In genomic region chr1:210117198-210117597, GRCh38 we compare ENCODE assay signal across 3 cellular contexts.
TF ChIP-seq lines count a peak whose summit lies in the region.

No MANE protein-coding gene starts in this region.

TF ChIP-seq in SK-N-SH, 30 proteins besides CTCF, POLR2A, EP300 and RAD21 (continued from another document):
- 0 out of 2 replicates have a peak, but pooled peaks have one; percentile 9 for TF ChIP-seq FOSL2 (IDR thresholded peaks at IDR 0.05; ENCODE audit: borderline replicate concordance, low read depth)
- TF ChIP-seq MAX (IDR thresholded peaks at IDR 0.05; ENCODE audit: low read depth): no peak
- no peak for TF ChIP-seq MEF2A (IDR thresholded peaks at IDR 0.05; ENCODE audit: borderline replicate concordance, low read depth)

TF ChIP-seq in SK-N-SH treated with all-trans-retinoic acid at 6 μM for 48 hours, 23 proteins besides CTCF, POLR2A, EP300 and RAD21:
- TF ChIP-seq PATZ1 (CRISPR knock-in tag; IDR thresholded peaks at IDR 0.05; ENCODE audit: borderline replicate concordance) (no peak), OSR1 (CRISPR knock-in tag; IDR thresholded peaks at IDR 0.05) (no peak), TSHZ2 (CRISPR knock-in tag; IDR thresholded peaks at IDR 0.05) (no peak), PPARA (CRISPR knock-in tag; IDR thresholded peaks at IDR 0.05; ENCODE audit: borderline replicate concordance) (no peak), ZFP30 (CRISPR knock-in tag; IDR thresholded peaks at IDR 0.05) (no peak), GLIS3 (CRISPR knock-in tag; IDR thresholded peaks at IDR 0.05) (no peak), SNAI2 (CRISPR knock-in tag; IDR thresholded peaks at IDR 0.05) (no peak)
- TF ChIP-seq, protein P1, sequence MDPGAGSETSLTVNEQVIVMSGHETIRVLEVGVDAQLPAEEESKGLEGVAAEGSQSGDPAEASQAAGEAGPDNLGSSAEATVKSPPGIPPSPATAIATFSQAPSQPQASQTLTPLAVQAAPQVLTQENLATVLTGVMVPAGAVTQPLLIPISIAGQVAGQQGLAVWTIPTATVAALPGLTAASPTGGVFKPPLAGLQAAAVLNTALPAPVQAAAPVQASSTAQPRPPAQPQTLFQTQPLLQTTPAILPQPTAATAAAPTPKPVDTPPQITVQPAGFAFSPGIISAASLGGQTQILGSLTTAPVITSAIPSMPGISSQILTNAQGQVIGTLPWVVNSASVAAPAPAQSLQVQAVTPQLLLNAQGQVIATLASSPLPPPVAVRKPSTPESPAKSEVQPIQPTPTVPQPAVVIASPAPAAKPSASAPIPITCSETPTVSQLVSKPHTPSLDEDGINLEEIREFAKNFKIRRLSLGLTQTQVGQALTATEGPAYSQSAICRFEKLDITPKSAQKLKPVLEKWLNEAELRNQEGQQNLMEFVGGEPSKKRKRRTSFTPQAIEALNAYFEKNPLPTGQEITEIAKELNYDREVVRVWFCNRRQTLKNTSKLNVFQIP (CRISPR knock-in tag; IDR thresholded peaks at IDR 0.05; ENCODE audit: borderline replicate concordance, low read depth): no peak

TF ChIP-seq in H1, 55 proteins besides CTCF, POLR2A, EP300 and RAD21 (continued from another document):
- TF ChIP-seq, protein P2, sequence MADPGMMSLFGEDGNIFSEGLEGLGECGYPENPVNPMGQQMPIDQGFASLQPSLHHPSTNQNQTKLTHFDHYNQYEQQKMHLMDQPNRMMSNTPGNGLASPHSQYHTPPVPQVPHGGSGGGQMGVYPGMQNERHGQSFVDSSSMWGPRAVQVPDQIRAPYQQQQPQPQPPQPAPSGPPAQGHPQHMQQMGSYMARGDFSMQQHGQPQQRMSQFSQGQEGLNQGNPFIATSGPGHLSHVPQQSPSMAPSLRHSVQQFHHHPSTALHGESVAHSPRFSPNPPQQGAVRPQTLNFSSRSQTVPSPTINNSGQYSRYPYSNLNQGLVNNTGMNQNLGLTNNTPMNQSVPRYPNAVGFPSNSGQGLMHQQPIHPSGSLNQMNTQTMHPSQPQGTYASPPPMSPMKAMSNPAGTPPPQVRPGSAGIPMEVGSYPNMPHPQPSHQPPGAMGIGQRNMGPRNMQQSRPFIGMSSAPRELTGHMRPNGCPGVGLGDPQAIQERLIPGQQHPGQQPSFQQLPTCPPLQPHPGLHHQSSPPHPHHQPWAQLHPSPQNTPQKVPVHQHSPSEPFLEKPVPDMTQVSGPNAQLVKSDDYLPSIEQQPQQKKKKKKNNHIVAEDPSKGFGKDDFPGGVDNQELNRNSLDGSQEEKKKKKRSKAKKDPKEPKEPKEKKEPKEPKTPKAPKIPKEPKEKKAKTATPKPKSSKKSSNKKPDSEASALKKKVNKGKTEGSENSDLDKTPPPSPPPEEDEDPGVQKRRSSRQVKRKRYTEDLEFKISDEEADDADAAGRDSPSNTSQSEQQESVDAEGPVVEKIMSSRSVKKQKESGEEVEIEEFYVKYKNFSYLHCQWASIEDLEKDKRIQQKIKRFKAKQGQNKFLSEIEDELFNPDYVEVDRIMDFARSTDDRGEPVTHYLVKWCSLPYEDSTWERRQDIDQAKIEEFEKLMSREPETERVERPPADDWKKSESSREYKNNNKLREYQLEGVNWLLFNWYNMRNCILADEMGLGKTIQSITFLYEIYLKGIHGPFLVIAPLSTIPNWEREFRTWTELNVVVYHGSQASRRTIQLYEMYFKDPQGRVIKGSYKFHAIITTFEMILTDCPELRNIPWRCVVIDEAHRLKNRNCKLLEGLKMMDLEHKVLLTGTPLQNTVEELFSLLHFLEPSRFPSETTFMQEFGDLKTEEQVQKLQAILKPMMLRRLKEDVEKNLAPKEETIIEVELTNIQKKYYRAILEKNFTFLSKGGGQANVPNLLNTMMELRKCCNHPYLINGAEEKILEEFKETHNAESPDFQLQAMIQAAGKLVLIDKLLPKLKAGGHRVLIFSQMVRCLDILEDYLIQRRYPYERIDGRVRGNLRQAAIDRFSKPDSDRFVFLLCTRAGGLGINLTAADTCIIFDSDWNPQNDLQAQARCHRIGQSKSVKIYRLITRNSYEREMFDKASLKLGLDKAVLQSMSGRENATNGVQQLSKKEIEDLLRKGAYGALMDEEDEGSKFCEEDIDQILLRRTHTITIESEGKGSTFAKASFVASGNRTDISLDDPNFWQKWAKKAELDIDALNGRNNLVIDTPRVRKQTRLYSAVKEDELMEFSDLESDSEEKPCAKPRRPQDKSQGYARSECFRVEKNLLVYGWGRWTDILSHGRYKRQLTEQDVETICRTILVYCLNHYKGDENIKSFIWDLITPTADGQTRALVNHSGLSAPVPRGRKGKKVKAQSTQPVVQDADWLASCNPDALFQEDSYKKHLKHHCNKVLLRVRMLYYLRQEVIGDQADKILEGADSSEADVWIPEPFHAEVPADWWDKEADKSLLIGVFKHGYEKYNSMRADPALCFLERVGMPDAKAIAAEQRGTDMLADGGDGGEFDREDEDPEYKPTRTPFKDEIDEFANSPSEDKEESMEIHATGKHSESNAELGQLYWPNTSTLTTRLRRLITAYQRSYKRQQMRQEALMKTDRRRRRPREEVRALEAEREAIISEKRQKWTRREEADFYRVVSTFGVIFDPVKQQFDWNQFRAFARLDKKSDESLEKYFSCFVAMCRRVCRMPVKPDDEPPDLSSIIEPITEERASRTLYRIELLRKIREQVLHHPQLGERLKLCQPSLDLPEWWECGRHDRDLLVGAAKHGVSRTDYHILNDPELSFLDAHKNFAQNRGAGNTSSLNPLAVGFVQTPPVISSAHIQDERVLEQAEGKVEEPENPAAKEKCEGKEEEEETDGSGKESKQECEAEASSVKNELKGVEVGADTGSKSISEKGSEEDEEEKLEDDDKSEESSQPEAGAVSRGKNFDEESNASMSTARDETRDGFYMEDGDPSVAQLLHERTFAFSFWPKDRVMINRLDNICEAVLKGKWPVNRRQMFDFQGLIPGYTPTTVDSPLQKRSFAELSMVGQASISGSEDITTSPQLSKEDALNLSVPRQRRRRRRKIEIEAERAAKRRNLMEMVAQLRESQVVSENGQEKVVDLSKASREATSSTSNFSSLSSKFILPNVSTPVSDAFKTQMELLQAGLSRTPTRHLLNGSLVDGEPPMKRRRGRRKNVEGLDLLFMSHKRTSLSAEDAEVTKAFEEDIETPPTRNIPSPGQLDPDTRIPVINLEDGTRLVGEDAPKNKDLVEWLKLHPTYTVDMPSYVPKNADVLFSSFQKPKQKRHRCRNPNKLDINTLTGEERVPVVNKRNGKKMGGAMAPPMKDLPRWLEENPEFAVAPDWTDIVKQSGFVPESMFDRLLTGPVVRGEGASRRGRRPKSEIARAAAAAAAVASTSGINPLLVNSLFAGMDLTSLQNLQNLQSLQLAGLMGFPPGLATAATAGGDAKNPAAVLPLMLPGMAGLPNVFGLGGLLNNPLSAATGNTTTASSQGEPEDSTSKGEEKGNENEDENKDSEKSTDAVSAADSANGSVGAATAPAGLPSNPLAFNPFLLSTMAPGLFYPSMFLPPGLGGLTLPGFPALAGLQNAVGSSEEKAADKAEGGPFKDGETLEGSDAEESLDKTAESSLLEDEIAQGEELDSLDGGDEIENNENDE (IDR thresholded peaks at IDR 0.05; ENCODE audit: insufficient replicate concordance, low read length): no peak
- no peak for TF ChIP-seq KDM1A (IDR thresholded peaks at IDR 0.05; ENCODE audit: borderline replicate concordance, low read length)
- no peak for TF ChIP-seq RXRA (IDR thresholded peaks at IDR 0.05; ENCODE audit: insufficient read depth, low read depth, low read length)
- TF ChIP-seq GTF2F1 (IDR thresholded peaks at IDR 0.05; ENCODE audit: borderline replicate concordance, low read depth, low read length): no peak
- no peak for TF ChIP-seq KDM5A (IDR thresholded peaks at IDR 0.05; ENCODE audit: low read length)
- no peak for TF ChIP-seq SP4 (IDR thresholded peaks at IDR 0.05; ENCODE audit: low read length)
- no peak for TF ChIP-seq EGR1 (IDR thresholded peaks at IDR 0.05; ENCODE audit: borderline replicate concordance, low read depth, low read length)
- TF ChIP-seq HDAC2 (IDR thresholded peaks at IDR 0.05; ENCODE audit: borderline replicate concordance in 1 of 2, low read depth in 2 of 2, low read length in 2 of 2): no peak
- TF ChIP-seq CEBPB (IDR thresholded peaks at IDR 0.05; ENCODE audit: low read depth, low read length): no peak
- no peak for TF ChIP-seq MAFK (IDR thresholded peaks at IDR 0.05; ENCODE audit: low read depth, low read length)
- no peak for TF ChIP-seq CTBP2 (IDR thresholded peaks at IDR 0.05; ENCODE audit: borderline replicate concordance, insufficient read depth, insufficient read length, low read length)
- TF ChIP-seq BRCA1 (IDR thresholded peaks at IDR 0.05; ENCODE audit: low read depth, low read length): no peak
- no peak for TF ChIP-seq E2F6 (IDR thresholded peaks at IDR 0.05)
TF ChIP-seq in H1: peak in this region for 0.
